Comparison of ENCODE assay signal across 1 cellular context in the genomic region with DNA sequence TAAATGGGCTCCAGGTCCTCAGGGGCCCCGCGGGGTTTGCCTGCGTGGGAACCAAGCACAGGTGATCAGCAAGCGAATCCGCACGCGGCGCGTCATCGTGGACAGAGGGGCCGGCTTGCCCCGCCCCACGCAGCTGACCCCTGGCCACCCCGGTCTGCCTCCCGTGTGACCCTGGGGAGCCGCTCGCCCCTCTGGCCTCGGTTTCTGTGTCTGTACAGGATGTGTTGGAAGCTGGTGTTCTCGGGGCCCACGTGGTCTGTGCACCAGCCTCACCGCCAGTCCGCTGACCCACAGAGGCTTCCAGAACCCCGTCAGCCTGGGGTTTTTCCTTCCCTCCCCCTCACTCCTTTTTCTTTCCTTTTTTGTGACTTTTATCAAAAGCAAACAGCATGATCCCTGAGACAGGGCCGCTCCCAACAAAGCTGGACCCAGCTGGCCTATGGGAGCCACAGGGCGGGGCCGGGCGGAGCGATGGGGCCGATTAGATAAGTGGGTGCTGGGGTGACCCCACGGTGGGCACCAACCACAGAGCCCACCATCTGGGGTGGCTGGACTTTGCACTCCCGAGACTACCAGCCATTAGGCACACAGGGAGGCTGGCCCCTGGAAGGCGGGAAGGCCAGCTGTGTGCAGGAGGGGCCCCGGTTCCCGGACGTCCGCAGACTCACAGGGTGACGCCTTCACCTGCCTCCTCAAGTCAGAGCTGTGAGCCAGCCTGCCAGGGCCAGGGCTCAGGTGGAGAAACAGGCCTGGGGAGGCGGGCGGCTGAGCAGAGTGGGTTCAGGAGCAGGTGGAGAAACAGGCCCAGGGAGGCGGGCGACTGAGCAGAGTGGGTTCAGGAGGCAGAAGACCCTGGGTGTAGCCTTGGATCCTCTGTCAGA.
TF ChIP-seq lines count a peak whose summit lies in the region.

No MANE protein-coding gene starts in this region.

TF ChIP-seq in HepG2, 621 proteins besides CTCF, POLR2A, EP300 and RAD21 (continued from another document):
- TF ChIP-seq, protein P1, sequence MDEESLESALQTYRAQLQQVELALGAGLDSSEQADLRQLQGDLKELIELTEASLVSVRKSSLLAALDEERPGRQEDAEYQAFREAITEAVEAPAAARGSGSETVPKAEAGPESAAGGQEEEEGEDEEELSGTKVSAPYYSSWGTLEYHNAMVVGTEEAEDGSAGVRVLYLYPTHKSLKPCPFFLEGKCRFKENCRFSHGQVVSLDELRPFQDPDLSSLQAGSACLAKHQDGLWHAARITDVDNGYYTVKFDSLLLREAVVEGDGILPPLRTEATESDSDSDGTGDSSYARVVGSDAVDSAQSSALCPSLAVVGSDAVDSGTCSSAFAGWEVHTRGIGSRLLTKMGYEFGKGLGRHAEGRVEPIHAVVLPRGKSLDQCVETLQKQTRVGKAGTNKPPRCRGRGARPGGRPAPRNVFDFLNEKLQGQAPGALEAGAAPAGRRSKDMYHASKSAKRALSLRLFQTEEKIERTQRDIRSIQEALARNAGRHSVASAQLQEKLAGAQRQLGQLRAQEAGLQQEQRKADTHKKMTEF (CRISPR knock-in tag; IDR thresholded peaks at IDR 0.05) = no peak
- TF ChIP-seq SIN3B (IDR thresholded peaks at IDR 0.05; ENCODE audit: low read length) (no peak), RARA (CRISPR knock-in tag; IDR thresholded peaks at IDR 0.05) (peak; percentile 77), SETDB1 (CRISPR knock-in tag; IDR thresholded peaks at IDR 0.05; ENCODE audit: borderline replicate concordance) (no peak), CHD4 (IDR thresholded peaks at IDR 0.05; ENCODE audit: borderline replicate concordance, low read length) (peak; percentile 60; the same call in 1 of the 2 replicates), ZBTB38 (CRISPR knock-in tag; IDR thresholded peaks at IDR 0.05) (no peak; the same call in 1 of the 2 replicates), ZSCAN30 (CRISPR knock-in tag; IDR thresholded peaks at IDR 0.05) (no peak), ZNF460 (CRISPR knock-in tag; IDR thresholded peaks at IDR 0.05; ENCODE audit: borderline replicate concordance) (peak; percentile 60; the same call in 1 of the 2 replicates), ZSCAN31 (CRISPR knock-in tag; IDR thresholded peaks at IDR 0.05; ENCODE audit: low read depth) (peak; percentile 93; the same call in 1 of the 2 replicates), ADNP (CRISPR knock-in tag; IDR thresholded peaks at IDR 0.05) (no peak), ZNF235 (CRISPR knock-in tag; IDR thresholded peaks at IDR 0.05; ENCODE audit: borderline replicate concordance) (0 out of 2 replicates have a peak, but pooled peaks have one; percentile 77), MAFK (conservative IDR thresholded peaks at IDR 0.05 in 1 of 2, IDR thresholded peaks at IDR 0.05 in 1 of 2; ENCODE audit: low read length in 2 of 2) (no peak), ZNF256 (CRISPR knock-in tag; conservative IDR thresholded peaks at IDR 0.05) (0 out of 2 replicates have a peak, but pooled peaks have one; percentile 52), TARDBP (CRISPR knock-in tag; IDR thresholded peaks at IDR 0.05) (peak; percentile 86; the same call in 1 of the 2 replicates), ZFP36 (IDR thresholded peaks at IDR 0.05; ENCODE audit: borderline replicate concordance, low read depth, low read length, partially characterized antibody) (no peak), ZC3H4 (CRISPR knock-in tag; IDR thresholded peaks at IDR 0.05; ENCODE audit: borderline replicate concordance) (no peak), EZH2 (conservative IDR thresholded peaks at IDR 0.05; ENCODE audit: low read depth, low read length) (no peak), CEBPG (CRISPR knock-in tag; IDR thresholded peaks at IDR 0.05) (no peak), SYNCRIP (IDR thresholded peaks at IDR 0.05; ENCODE audit: insufficient read depth, low read depth, low read length) (no peak), ZNF292 (CRISPR knock-in tag; IDR thresholded peaks at IDR 0.05; ENCODE audit: borderline replicate concordance, low read depth) (no peak), MBD4 (IDR thresholded peaks at IDR 0.05; ENCODE audit: borderline replicate concordance, low read length) (no peak), ZNF883 (CRISPR knock-in tag; IDR thresholded peaks at IDR 0.05; ENCODE audit: not compliant biosample characterization) (peak; percentile 59), NCOA1 (CRISPR knock-in tag; IDR thresholded peaks at IDR 0.05) (no peak)
- TF ChIP-seq, protein P2, sequence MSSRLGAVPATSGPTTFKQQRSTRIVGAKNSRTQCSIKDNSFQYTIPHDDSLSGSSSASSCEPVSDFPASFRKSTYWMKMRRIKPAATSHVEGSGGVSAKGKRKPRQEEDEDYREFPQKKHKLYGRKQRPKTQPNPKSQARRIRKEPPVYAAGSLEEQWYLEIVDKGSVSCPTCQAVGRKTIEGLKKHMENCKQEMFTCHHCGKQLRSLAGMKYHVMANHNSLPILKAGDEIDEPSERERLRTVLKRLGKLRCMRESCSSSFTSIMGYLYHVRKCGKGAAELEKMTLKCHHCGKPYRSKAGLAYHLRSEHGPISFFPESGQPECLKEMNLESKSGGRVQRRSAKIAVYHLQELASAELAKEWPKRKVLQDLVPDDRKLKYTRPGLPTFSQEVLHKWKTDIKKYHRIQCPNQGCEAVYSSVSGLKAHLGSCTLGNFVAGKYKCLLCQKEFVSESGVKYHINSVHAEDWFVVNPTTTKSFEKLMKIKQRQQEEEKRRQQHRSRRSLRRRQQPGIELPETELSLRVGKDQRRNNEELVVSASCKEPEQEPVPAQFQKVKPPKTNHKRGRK (CRISPR knock-in tag; IDR thresholded peaks at IDR 0.05) = 0 out of 2 replicates have a peak, but pooled peaks have one; percentile 33
- TF ChIP-seq, protein P3, sequence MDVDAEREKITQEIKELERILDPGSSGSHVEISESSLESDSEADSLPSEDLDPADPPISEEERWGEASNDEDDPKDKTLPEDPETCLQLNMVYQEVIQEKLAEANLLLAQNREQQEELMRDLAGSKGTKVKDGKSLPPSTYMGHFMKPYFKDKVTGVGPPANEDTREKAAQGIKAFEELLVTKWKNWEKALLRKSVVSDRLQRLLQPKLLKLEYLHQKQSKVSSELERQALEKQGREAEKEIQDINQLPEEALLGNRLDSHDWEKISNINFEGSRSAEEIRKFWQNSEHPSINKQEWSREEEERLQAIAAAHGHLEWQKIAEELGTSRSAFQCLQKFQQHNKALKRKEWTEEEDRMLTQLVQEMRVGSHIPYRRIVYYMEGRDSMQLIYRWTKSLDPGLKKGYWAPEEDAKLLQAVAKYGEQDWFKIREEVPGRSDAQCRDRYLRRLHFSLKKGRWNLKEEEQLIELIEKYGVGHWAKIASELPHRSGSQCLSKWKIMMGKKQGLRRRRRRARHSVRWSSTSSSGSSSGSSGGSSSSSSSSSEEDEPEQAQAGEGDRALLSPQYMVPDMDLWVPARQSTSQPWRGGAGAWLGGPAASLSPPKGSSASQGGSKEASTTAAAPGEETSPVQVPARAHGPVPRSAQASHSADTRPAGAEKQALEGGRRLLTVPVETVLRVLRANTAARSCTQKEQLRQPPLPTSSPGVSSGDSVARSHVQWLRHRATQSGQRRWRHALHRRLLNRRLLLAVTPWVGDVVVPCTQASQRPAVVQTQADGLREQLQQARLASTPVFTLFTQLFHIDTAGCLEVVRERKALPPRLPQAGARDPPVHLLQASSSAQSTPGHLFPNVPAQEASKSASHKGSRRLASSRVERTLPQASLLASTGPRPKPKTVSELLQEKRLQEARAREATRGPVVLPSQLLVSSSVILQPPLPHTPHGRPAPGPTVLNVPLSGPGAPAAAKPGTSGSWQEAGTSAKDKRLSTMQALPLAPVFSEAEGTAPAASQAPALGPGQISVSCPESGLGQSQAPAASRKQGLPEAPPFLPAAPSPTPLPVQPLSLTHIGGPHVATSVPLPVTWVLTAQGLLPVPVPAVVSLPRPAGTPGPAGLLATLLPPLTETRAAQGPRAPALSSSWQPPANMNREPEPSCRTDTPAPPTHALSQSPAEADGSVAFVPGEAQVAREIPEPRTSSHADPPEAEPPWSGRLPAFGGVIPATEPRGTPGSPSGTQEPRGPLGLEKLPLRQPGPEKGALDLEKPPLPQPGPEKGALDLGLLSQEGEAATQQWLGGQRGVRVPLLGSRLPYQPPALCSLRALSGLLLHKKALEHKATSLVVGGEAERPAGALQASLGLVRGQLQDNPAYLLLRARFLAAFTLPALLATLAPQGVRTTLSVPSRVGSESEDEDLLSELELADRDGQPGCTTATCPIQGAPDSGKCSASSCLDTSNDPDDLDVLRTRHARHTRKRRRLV (CRISPR knock-in tag; IDR thresholded peaks at IDR 0.05) = peak; percentile 79; the same call in 1 of the 2 replicates
- TF ChIP-seq, protein P4, sequence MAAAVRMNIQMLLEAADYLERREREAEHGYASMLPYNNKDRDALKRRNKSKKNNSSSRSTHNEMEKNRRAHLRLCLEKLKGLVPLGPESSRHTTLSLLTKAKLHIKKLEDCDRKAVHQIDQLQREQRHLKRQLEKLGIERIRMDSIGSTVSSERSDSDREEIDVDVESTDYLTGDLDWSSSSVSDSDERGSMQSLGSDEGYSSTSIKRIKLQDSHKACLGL (CRISPR knock-in tag; IDR thresholded peaks at IDR 0.05) = peak; percentile 85
- TF ChIP-seq, protein P5, sequence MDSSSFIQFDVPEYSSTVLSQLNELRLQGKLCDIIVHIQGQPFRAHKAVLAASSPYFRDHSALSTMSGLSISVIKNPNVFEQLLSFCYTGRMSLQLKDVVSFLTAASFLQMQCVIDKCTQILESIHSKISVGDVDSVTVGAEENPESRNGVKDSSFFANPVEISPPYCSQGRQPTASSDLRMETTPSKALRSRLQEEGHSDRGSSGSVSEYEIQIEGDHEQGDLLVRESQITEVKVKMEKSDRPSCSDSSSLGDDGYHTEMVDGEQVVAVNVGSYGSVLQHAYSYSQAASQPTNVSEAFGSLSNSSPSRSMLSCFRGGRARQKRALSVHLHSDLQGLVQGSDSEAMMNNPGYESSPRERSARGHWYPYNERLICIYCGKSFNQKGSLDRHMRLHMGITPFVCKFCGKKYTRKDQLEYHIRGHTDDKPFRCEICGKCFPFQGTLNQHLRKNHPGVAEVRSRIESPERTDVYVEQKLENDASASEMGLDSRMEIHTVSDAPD (CRISPR knock-in tag; IDR thresholded peaks at IDR 0.05) = peak; percentile 84
